Comparison of ENCODE assay signal across 20 cellular contexts in genomic region chr11:1146311-1146864, GRCh38. TPM values are rescaled to one million over a fixed set of nuclear protein-coding genes. Genes with fewer than 3 reads are reported as not detected.
"Had no signal": no experiment of that assay in that cellular context is flagged by ENCODE, and none has a peak within 500 bp of the region (broad histone marks: within the 10 kb centered on the region; RNA-seq: fewer than 3 reads in every experiment).

No MANE protein-coding gene starts in this region.

- H3K27ac ChIP-seq: gastrocnemius medialis, left lung, suprapubic skin had no signal

- DNase-seq: activated CD4-positive, alpha-beta T cell treated with anti-CD3 and anti-CD28 coated beads for 4 hours; activated gamma-delta T cell; cerebellar nuclear complex; effector CD8-positive, alpha-beta T cell; gastrocnemius medialis; mammary epithelial cell; midbrain; nucleus accumbens; trophoblast cell had no signal

- H3K4me3 ChIP-seq: gastrocnemius medialis, left lung, suprapubic skin had no signal

- H3K4me3 Mint-ChIP-seq: activated naive CD4-positive, alpha-beta T cell treated with anti-CD3 and anti-CD28 coated beads, Interleukin-2, amount 50 U/mL, for 24 hours; nephron; stimulated activated naive CD8-positive, alpha-beta T cell treated with anti-CD3 and anti-CD28 coated beads, Interleukin-15, amount 100 ng/mL, for 72 hours; T-helper 1 cell treated with Interleukin-12 subunit alpha and Interleukin-12 subunit beta and Interleukin-4 antibody, amounts not matched to agents 30 μg/mL and 1 μg/mL, for 36 hours had no signal

- H3K4me1 ChIP-seq: gastrocnemius medialis, left lung had no signal

- ATAC-seq: esophagus mucosa; gastrocnemius medialis; left lung; stimulated activated naive CD8-positive, alpha-beta T cell treated with anti-CD3 and anti-CD28 coated beads, Interleukin-15, amount 100 ng/mL, for 72 hours had no signal

- H3K36me3 ChIP-seq: gastrocnemius medialis, left lung, suprapubic skin had no signal

- H3K27me3 Mint-ChIP-seq: activated naive CD4-positive, alpha-beta T cell treated with anti-CD3 and anti-CD28 coated beads, Interleukin-2, amount 50 U/mL, for 24 hours had no signal

- FAIRE-seq: bronchial epithelial cell, keratinocyte had no signal

- H3K4me1 Mint-ChIP-seq: activated naive CD4-positive, alpha-beta T cell treated with anti-CD3 and anti-CD28 coated beads, Interleukin-2, amount 50 U/mL, for 24 hours had no signal

- H3K27ac Mint-ChIP-seq: activated naive CD4-positive, alpha-beta T cell treated with anti-CD3 and anti-CD28 coated beads, Interleukin-2, amount 50 U/mL, for 24 hours; nephron; progenitor cell of endocrine pancreas; stimulated activated naive CD8-positive, alpha-beta T cell treated with anti-CD3 and anti-CD28 coated beads, Interleukin-15, amount 100 ng/mL, for 72 hours; T-helper 1 cell treated with Interleukin-12 subunit alpha and Interleukin-12 subunit beta and Interleukin-4 antibody, amounts not matched to agents 30 μg/mL and 1 μg/mL, for 36 hours had no signal

- H3K9me3 ChIP-seq: gastrocnemius medialis, suprapubic skin had no signal

RNA-seq across cellular contexts. Expression of gene MUC5AC, which starts 11.4 kb away (rescaled TPM):
- total RNA-seq: activated CD8-positive, alpha-beta memory T cell treated with anti-CD3 and anti-CD28 coated beads for 36 hours; esophagus mucosa; gastrocnemius medialis; mammary epithelial cell; progenitor cell of endocrine pancreas; suprapubic skin had no signal
- polyA plus RNA-seq: keratinocyte had no signal
